ENCODE assay signal across 1 cellular context in genomic region chr15:28098360-28098765, GRCh38.
TF ChIP-seq lines count a peak whose summit lies in the region.

No MANE protein-coding gene starts in this region.

TF ChIP-seq in K562, 482 proteins besides CTCF, POLR2A, EP300 and RAD21:
- TF ChIP-seq HINFP (tag; conservative IDR thresholded peaks at IDR 0.05; ENCODE audit: low read depth) = no peak
- no peak for TF ChIP-seq GTF2B (IDR thresholded peaks at IDR 0.05; ENCODE audit: extremely low read depth, insufficient read length)
- no peak for TF ChIP-seq PHTF2 (CRISPR knock-in tag; IDR thresholded peaks at IDR 0.05)
- no peak for TF ChIP-seq ARID3A (IDR thresholded peaks at IDR 0.05; ENCODE audit: borderline replicate concordance, low read depth, low read length)
- no peak for TF ChIP-seq TSHZ1 (CRISPR knock-in tag; IDR thresholded peaks at IDR 0.05)
- no peak for TF ChIP-seq USF2 (CRISPR knock-in tag; IDR thresholded peaks at IDR 0.05)
- TF ChIP-seq ASH1L (IDR thresholded peaks at IDR 0.05; ENCODE audit: borderline replicate concordance, low read depth, partially characterized antibody) = no peak
- no peak for TF ChIP-seq ZNF696 (CRISPR knock-in tag; conservative IDR thresholded peaks at IDR 0.05)
- TF ChIP-seq MAFG (tag; conservative IDR thresholded peaks at IDR 0.05) = no peak
- no peak for TF ChIP-seq ZNF592 (IDR thresholded peaks at IDR 0.05)
- no peak for TF ChIP-seq EP400 (IDR thresholded peaks at IDR 0.05)
- TF ChIP-seq SMARCB1 (IDR thresholded peaks at IDR 0.05; ENCODE audit: insufficient read length, low read depth) = no peak
- TF ChIP-seq TCF7L2 (IDR thresholded peaks at IDR 0.05; ENCODE audit: low read depth, low read length) = no peak
- TF ChIP-seq ATF3 (IDR thresholded peaks at IDR 0.05) = no peak
- no peak for TF ChIP-seq ATF3 (CRISPR knock-in tag; conservative IDR thresholded peaks at IDR 0.05)
- no peak for TF ChIP-seq CC2D1A (IDR thresholded peaks at IDR 0.05)
- no peak for TF ChIP-seq ZNF274 (IDR thresholded peaks at IDR 0.05; ENCODE audit: borderline replicate concordance, low read depth, low read length)
- no peak for TF ChIP-seq ZBTB33 (CRISPR knock-in tag; IDR thresholded peaks at IDR 0.05)
- no peak for TF ChIP-seq ZBTB8A (IDR thresholded peaks at IDR 0.05; ENCODE audit: partially characterized antibody)
TF ChIP-seq in K562: peak in this region for 0.
